In the genomic region with DNA sequence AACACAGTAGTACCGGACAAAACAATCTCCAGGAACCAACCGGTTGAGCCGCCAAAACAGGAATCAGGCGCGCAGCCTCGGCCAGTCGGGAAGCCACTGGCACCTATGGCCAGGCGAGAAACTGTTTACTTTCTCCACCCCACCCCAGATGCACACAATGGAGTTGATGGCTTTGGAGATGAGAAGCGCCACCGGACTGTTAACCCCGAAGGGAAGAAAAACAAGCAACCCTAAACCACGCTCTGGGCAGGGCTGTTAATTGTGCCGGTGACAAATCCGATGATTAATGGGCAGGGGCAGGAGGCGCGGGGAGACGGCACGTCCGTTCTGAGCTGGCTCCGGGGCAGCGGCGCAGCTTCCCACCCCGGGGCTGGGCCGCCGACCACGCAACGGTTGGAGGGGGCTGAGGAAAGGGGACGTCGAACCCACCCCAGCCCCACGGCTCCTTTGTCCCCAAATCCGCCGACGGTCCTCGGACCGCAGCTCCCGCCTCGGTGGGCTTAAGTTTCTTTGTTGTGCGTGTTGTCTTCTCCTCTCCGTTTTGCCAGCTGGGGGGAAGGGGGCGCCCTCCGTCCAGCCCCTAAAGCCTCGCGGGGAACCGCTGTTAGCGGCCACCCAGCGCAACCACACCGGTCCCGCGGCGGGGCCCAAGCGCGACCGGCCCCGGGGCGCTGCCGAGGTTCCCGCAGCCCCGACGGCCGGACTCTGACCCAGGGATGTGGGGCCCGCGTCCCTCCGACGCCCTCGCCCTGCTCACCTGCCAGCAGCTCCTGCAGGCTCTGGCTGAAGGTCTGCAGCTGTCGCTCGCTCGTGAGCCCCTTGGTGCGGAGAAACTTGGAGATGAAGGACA, we compare ENCODE assay signal across 8 cellular contexts. TPM values are rescaled to one million over a fixed set of nuclear protein-coding genes. Genes with fewer than 3 reads are reported as not detected.
DNase-seq lines count a peak whose midpoint lies in the region; ATAC-seq and TF ChIP-seq lines count a peak whose summit lies in the region.

No MANE protein-coding gene starts in this region.

- POLR2A ChIA-PET in RWPE1 (lab: Yijun Ruan, JAX; ENCODE audit: low non-redundant PET): interaction anchor here (0.6 to 1.6 kb wide), 4 partner anchors 17 to 103 kb away, joined by 3 to 5 read pairs (median 3); no protein-coding TSS in a partner anchor

- H3K9me3 ChIP-seq in parathyroid adenoma (ENCODE audit: control insufficient read depth, low read length) (no peaks in the 10 kb centered on the region), tibial nerve (no peaks in the 10 kb centered on the region)

- H3K27me3 ChIP-seq in parathyroid adenoma (ENCODE audit: control insufficient read depth, insufficient read depth, low read length) (no peaks in the 10 kb centered on the region), tibial nerve (no peaks in the 10 kb centered on the region)

- peak overlapping the region; percentile 73 for H2AFZ ChIP-seq in parathyroid adenoma

- peak in 1 of 2 donors; percentile 52 for TF ChIP-seq EP300 in tibial nerve (IDR thresholded peaks at IDR 0.05)

- ATAC-seq in Right ventricle myocardium inferior (no peak), HG02623 (IDR thresholded peaks at IDR 0.05; ENCODE audit: unreplicated experiment) (no peak)

- H3K36me3 ChIP-seq in parathyroid adenoma (ENCODE audit: control insufficient read depth, insufficient read depth, low read length) (no peaks in the 10 kb centered on the region), tibial nerve (peaks cover 0 to 30% (median 0%) of the 10 kb centered on the region in 3 donors)

- H3K27ac ChIP-seq in RWPE1 (peak overlapping the region; percentile 98), parathyroid adenoma (peak overlapping the region; percentile 98), tibial nerve (peak overlapping the region; percentile 99 to 100 (median 100))

- intact Hi-C loops in Right ventricle myocardium inferior (cut with DNase I): loop anchor here (1.0 to 5.0 kb wide), 9 partner anchors 100 to 763 kb away; no protein-coding TSS in a partner anchor

- peak overlapping the region; percentile 88 for H3K4me3 ChIP-seq in parathyroid adenoma (ENCODE audit: low read depth, low read length)
- peak overlapping the region; percentile 95 to 99 (median 96) for H3K4me3 ChIP-seq in tibial nerve

- H3K79me2 ChIP-seq in parathyroid adenoma: peaks cover 28% of the 10 kb centered on the region

- CTCF ChIA-PET in RWPE1 (lab: Yijun Ruan, JAX): interaction anchor here (0.5 to 1.6 kb wide), 6 partner anchors 83 to 1017 kb away, joined by 3 to 5 read pairs (median 3); no protein-coding TSS in a partner anchor

- DNase-seq in HT-29 (ENCODE audit: low spot score) (peak; percentile 82), RWPE1 (ENCODE audit: low spot score) (peak; percentile 51), Right ventricle myocardium inferior (ENCODE audit: missing footprints) (peak; percentile 79), tibial nerve (ENCODE audit: low spot score in 2 of 2) (peak in 1 of 2 donors; percentile 23)
- peak; percentile 59 for DNase-seq in activated naive CD4-positive, alpha-beta T cell treated with Interleukin-2 at 50 U/mL for 16 hours

- H3K4me1 ChIP-seq in parathyroid adenoma (peaks cover 15% of the 10 kb centered on the region), tibial nerve (peaks cover 0 to 21% (median 2%) of the 10 kb centered on the region in 4 donors)

- no peak for TF ChIP-seq POLR2A in tibial nerve (IDR thresholded peaks at IDR 0.05)

- peak overlapping the region; percentile 66 for H3K4me2 ChIP-seq in parathyroid adenoma (ENCODE audit: low read length)

- WGBS in tibial nerve, 2 donors: 0 to 1% methylated on average over 27 to 42 of the region's 69 CpGs

- TF ChIP-seq CTCF in GM12872 (IDR thresholded peaks at IDR 0.05; ENCODE audit: insufficient read depth, low read depth, low read length): 0 out of 3 replicates have a peak, but pooled peaks have one; percentile 24
- TF ChIP-seq CTCF in RWPE1 (conservative IDR thresholded peaks at IDR 0.05; ENCODE audit: low read depth): no peak
- TF ChIP-seq CTCF in parathyroid adenoma (IDR thresholded peaks at IDR 0.05): peak; percentile 24
- no peak for TF ChIP-seq CTCF in tibial nerve (IDR thresholded peaks at IDR 0.05)

- peak overlapping the region; percentile 98 for H3K9ac ChIP-seq in parathyroid adenoma

RNA-seq across cellular contexts. Expression of a gene that starts 0.8 kb away (rescaled TPM):
- total RNA-seq in HT-29 (2014; rRNA removed; shearing (Covaris generic)): 4.3 and 12.4 TPM in 2 replicates
- 66.9 TPM for total RNA-seq in Right ventricle myocardium inferior
- total RNA-seq in tibial nerve: 10 to 100 TPM; 40.0 to 54.0 (median 47.8) TPM

Comparison
In these comparisons a context has a peak if more than half of its experiments do, and no peak if none do; other contexts are left out.
1. CTCF ChIP-seq: peak in GM12872 (single experiment) and parathyroid adenoma (single experiment); none in RWPE1 (single experiment) and tibial nerve (0 of 5).
2. Peak in every context shown above with its lines, with median percentiles within 50 percentile points of each other: H3K27ac ChIP-seq.